Comparison of ENCODE assay signal across 24 cellular contexts in genomic region chr2:121031568-121032340, GRCh38.
"Had no signal": no experiment of that assay in that cellular context is flagged by ENCODE, and none has a peak within 500 bp of the region (broad histone marks: within the 10 kb centered on the region; RNA-seq: fewer than 3 reads in every experiment).

No MANE protein-coding gene starts in this region.

- H3K27ac Mint-ChIP-seq: endodermal cell; memory B cell; natural killer cell; progenitor cell of endocrine pancreas; stimulated activated memory B cell treated with anti-CD40 and anti-IgM and Interleukin-4, amounts not matched to agents 10 μg/mL and 1 μg/mL and 100 μg/mL, for 72 hours had no signal

- ATAC-seq: esophagus mucosa; foreskin keratinocyte; gastroesophageal sphincter; left colon; left ventricle myocardium superior; lower lobe of right lung; stimulated activated memory B cell treated with anti-CD40 and anti-IgM and Interleukin-4, amounts not matched to agents 10 μg/mL and 1 μg/mL and 100 μg/mL, for 72 hours; stimulated activated naive CD8-positive, alpha-beta T cell treated with anti-CD3 and anti-CD28 coated beads, Interleukin-15, Interleukin-2, amounts not matched to agents 100 U/mL and 50 U/mL, for 24 hours had no signal

- H3K4me1 Mint-ChIP-seq: memory B cell; natural killer cell; stimulated activated memory B cell treated with anti-CD40 and anti-IgM and Interleukin-4, amounts not matched to agents 10 μg/mL and 1 μg/mL and 100 μg/mL, for 72 hours had no signal

- H3K4me3 Mint-ChIP-seq: endodermal cell; memory B cell; natural killer cell; neural crest cell; stimulated activated memory B cell treated with anti-CD40 and anti-IgM and Interleukin-4, amounts not matched to agents 10 μg/mL and 1 μg/mL and 100 μg/mL, for 72 hours had no signal

- H3K27me3 Mint-ChIP-seq: stimulated activated memory B cell treated with anti-CD40 and anti-IgM and Interleukin-4, amounts not matched to agents 10 μg/mL and 1 μg/mL and 100 μg/mL, for 72 hours had no signal

- DNase-seq: effector CD8-positive, alpha-beta T cell; endodermal cell; foreskin keratinocyte; heart left ventricle; hippocampal formation; kidney glomerular epithelial cell; left colon; left ventricle myocardium superior; lower lobe of right lung; natural killer cell; sigmoid colon; stimulated activated CD4-positive, alpha-beta T cell treated with anti-CD3 and anti-CD28 coated beads, Interleukin-2, amount 100 ng/mL, for 24 hours; stimulated activated CD4-positive, alpha-beta T cell treated with anti-CD3 and anti-CD28 coated beads, Interleukin-4, amount 100 ng/mL, for 24 hours; stimulated activated naive CD8-positive, alpha-beta T cell treated with anti-CD3 and anti-CD28 coated beads, Interleukin-15, Interleukin-2, amounts not matched to agents 100 U/mL and 50 U/mL, for 24 hours; substantia nigra; testis; tibial artery; uterus had no signal

- H3K9me3 Mint-ChIP-seq: endodermal cell; natural killer cell; neural crest cell; stimulated activated memory B cell treated with anti-CD40 and anti-IgM and Interleukin-4, amounts not matched to agents 10 μg/mL and 1 μg/mL and 100 μg/mL, for 72 hours had no signal

- H3K36me3 Mint-ChIP-seq: natural killer cell; stimulated activated memory B cell treated with anti-CD40 and anti-IgM and Interleukin-4, amounts not matched to agents 10 μg/mL and 1 μg/mL and 100 μg/mL, for 72 hours had no signal
